Comparison of ENCODE assay signal across 24 cellular contexts in the genomic region with DNA sequence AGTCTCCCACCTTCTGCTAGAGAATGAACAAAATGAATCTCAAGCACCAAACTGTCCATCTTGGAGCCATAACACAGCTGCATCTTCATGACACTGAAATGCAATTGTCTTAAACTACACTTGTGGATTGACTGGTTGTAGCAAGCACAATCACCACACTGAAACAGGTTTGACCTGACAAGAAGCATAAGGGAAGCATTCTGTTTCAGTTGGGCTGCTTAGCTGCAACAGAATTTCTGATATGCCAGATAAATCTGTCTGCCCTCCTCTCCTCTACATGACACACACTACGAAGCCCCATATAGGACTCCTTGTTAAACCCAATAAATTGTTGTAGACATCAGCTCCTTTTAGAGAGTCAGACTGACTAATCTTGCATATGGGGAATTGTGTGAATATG.
"Had no signal": no experiment of that assay in that cellular context is flagged by ENCODE, and none has a peak within 500 bp of the region (broad histone marks: within the 10 kb centered on the region; RNA-seq: fewer than 3 reads in every experiment).

No MANE protein-coding gene starts in this region.

- H3K4me1 Mint-ChIP-seq: immature natural killer cell; mesothelial cell of epicardium; naive thymus-derived CD4-positive, alpha-beta T cell; nephron; neural progenitor cell; stimulated activated naive B cell treated with anti-CD40 and anti-IgM and Interleukin-4, amounts not matched to agents 10 μg/mL and 1 μg/mL and 100 μg/mL, for 72 hours had no signal

- H3K9me3 Mint-ChIP-seq: stimulated activated naive CD8-positive, alpha-beta T cell treated with anti-CD3 and anti-CD28 coated beads, Interleukin-15, Interleukin-2, amounts not matched to agents 100 ng/mL and 50 ng/mL, for 24 hours had no signal

- H2AFZ ChIP-seq: neural progenitor cell had no signal

- H3K4me1 ChIP-seq: esophagus squamous epithelium, heart right ventricle, neural progenitor cell, prostate gland, right atrium auricular region, sigmoid colon, spleen had no signal

- H3K9me3 ChIP-seq: esophagus squamous epithelium, heart right ventricle, prostate gland, right atrium auricular region, sigmoid colon, spleen had no signal

- H3K4me3 Mint-ChIP-seq: immature natural killer cell; mesothelial cell of epicardium; naive thymus-derived CD4-positive, alpha-beta T cell; nephron; neural progenitor cell; stimulated activated naive B cell treated with anti-CD40 and anti-IgM and Interleukin-4, amounts not matched to agents 10 μg/mL and 1 μg/mL and 100 μg/mL, for 72 hours; stimulated activated naive CD8-positive, alpha-beta T cell treated with anti-CD3 and anti-CD28 coated beads, Interleukin-15, Interleukin-2, amounts not matched to agents 100 ng/mL and 50 ng/mL, for 24 hours had no signal

- H3K36me3 ChIP-seq: esophagus squamous epithelium, heart right ventricle, neural progenitor cell, prostate gland, right atrium auricular region, sigmoid colon, spleen had no signal

- H3K4me3 ChIP-seq: esophagus squamous epithelium, heart right ventricle, neural progenitor cell, prostate gland, right atrium auricular region, sigmoid colon, spleen had no signal

- H3K27ac ChIP-seq: esophagus squamous epithelium, heart right ventricle, neural progenitor cell, prostate gland, right atrium auricular region, sigmoid colon, spleen had no signal

- H3K36me3 Mint-ChIP-seq: immature natural killer cell; mesothelial cell of epicardium; naive thymus-derived CD4-positive, alpha-beta T cell; neural progenitor cell; stimulated activated naive B cell treated with anti-CD40 and anti-IgM and Interleukin-4, amounts not matched to agents 10 μg/mL and 1 μg/mL and 100 μg/mL, for 72 hours had no signal

- DNase-seq: central memory CD4-positive, alpha-beta T cell; effector memory CD4-positive, alpha-beta T cell; erythroblast; esophagus squamous epithelium; foreskin melanocyte; glutamatergic neuron; heart right ventricle; hypothalamus; immature natural killer cell; islet precursor cell; kidney glomerular epithelial cell; mesenchymal stem cell; naive thymus-derived CD4-positive, alpha-beta T cell; sigmoid colon; spleen; stimulated activated CD4-positive, alpha-beta T cell treated with anti-CD3 and anti-CD28 coated beads, Interleukin-2, amount 100 ng/mL, for 48 hours; stimulated activated naive B cell treated with anti-CD40 and anti-IgM and Interleukin-4, amounts not matched to agents 10 μg/mL and 1 μg/mL and 100 μg/mL, for 72 hours; trophoblast cell had no signal

- H3K27ac Mint-ChIP-seq: immature natural killer cell; mesothelial cell of epicardium; naive thymus-derived CD4-positive, alpha-beta T cell; neural progenitor cell; stimulated activated naive B cell treated with anti-CD40 and anti-IgM and Interleukin-4, amounts not matched to agents 10 μg/mL and 1 μg/mL and 100 μg/mL, for 72 hours; stimulated activated naive CD8-positive, alpha-beta T cell treated with anti-CD3 and anti-CD28 coated beads, Interleukin-15, Interleukin-2, amounts not matched to agents 100 ng/mL and 50 ng/mL, for 24 hours had no signal

- ATAC-seq: heart right ventricle; naive thymus-derived CD4-positive, alpha-beta T cell; stimulated activated naive B cell treated with anti-CD40 and anti-IgM and Interleukin-4, amounts not matched to agents 10 μg/mL and 1 μg/mL and 100 μg/mL, for 72 hours had no signal

- H3K27me3 Mint-ChIP-seq: stimulated activated naive B cell treated with anti-CD40 and anti-IgM and Interleukin-4, amounts not matched to agents 10 μg/mL and 1 μg/mL and 100 μg/mL, for 72 hours; stimulated activated naive CD8-positive, alpha-beta T cell treated with anti-CD3 and anti-CD28 coated beads, Interleukin-15, Interleukin-2, amounts not matched to agents 100 ng/mL and 50 ng/mL, for 24 hours had no signal

- H3K27me3 ChIP-seq: esophagus squamous epithelium, heart right ventricle, neural progenitor cell, right atrium auricular region, sigmoid colon, spleen had no signal
